Comparison of ENCODE assay signal across 6 cellular contexts in the genomic region with DNA sequence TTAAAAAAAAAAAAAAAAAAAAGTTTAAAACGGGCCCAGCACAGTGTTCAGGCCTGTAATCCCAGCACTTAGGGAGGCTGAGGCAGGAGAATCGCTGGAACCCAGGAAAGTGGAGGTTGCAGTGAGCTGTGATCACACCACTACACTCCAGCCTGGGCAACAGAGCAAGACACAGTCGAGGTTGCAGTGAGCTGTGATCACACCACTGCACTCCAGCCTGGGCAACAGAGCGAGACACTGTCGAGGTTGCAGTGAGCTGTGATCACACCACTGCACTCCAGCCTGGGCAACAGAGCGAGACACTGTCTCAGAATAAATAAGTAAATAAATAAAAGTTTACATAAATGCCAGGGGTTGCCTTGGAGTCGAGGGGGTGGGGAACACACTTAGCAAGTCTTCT. TPM values are rescaled to one million over a fixed set of nuclear protein-coding genes. Genes with fewer than 3 reads are reported as not detected.
"Had no signal": no experiment of that assay in that cellular context is flagged by ENCODE, and none has a peak within 500 bp of the region (broad histone marks: within the 10 kb centered on the region; RNA-seq: fewer than 3 reads in every experiment).

No MANE protein-coding gene starts in this region.

RNA-seq across cellular contexts. Expression of gene FBLL1, which starts 5.2 kb away (rescaled TPM):
- total RNA-seq: subcutaneous adipose tissue, thoracic aorta, thyroid gland, tibial nerve, upper lobe of right lung, vagina had no signal
